ENCODE assay signal across 9 cellular contexts in genomic region chr20:49505518-49505917, GRCh38. TPM values are rescaled to one million over a fixed set of nuclear protein-coding genes. Genes with fewer than 3 reads are reported as not detected.
DNase-seq lines count a peak whose midpoint lies in the region; ATAC-seq and TF ChIP-seq lines count a peak whose summit lies in the region.
"Had no signal": no experiment of that assay in that cellular context is flagged by ENCODE, and none has a peak within 500 bp of the region (broad histone marks: within the 10 kb centered on the region; RNA-seq: fewer than 3 reads in every experiment).

No MANE protein-coding gene starts in this region.

- H3K4me3 ChIP-seq in body of pancreas = no peak overlapping the region
- H3K4me3 ChIP-seq in suprapubic skin = no peak overlapping the region

- H3K36me3 ChIP-seq in body of pancreas (replicated peaks in 1 of 2; ENCODE audit: insufficient read depth in 1 of 2, low read depth in 2 of 2) (no peaks in the 10 kb centered on the region), suprapubic skin (no peaks in the 10 kb centered on the region)

- H3K4me1 ChIP-seq in body of pancreas = no peaks in the 10 kb centered on the region
- peaks cover 7% of the 10 kb centered on the region for H3K4me1 ChIP-seq in suprapubic skin

- H3K27ac ChIP-seq in body of pancreas (no peak overlapping the region), suprapubic skin (no peak overlapping the region)

- H3K9me3 ChIP-seq in body of pancreas (no peaks in the 10 kb centered on the region), suprapubic skin (no peaks in the 10 kb centered on the region)

- ATAC-seq in body of pancreas (no peak), HG03378 (IDR thresholded peaks at IDR 0.05; ENCODE audit: unreplicated experiment) (no peak)
- ATAC-seq: effector memory CD8-positive, alpha-beta T cell had no signal

- intact Hi-C loops in body of pancreas (cut with DNase I) = loop anchor here (10.0 kb wide), 1 partner anchor 171 kb away; no protein-coding TSS in a partner anchor

- TF ChIP-seq EP300 in suprapubic skin (IDR thresholded peaks at IDR 0.05) = no peak

- DNase-seq in DMS79 treated with DMSO at 0.1 percent for 48 hours (lab: John Stamatoyannopoulos, UW) (peak; percentile 67), NCI-H187 treated with DMSO at 0.1 percent for 48 hours (lab: John Stamatoyannopoulos, UW) (peak; percentile 31), body of pancreas (peak in 3 of 4 donors; percentile 25 to 31 (median 31)), middle frontal gyrus (ENCODE audit: extremely low spot score, low spot score) (peak; percentile 34), suprapubic skin (ENCODE audit: low spot score in 2 of 2) (no peak), GM19240 (ENCODE audit: insufficient read length, low spot score) (no peak)
- no peak for DNase-seq in activated CD4-positive, alpha-beta T cell treated with anti-CD3 and anti-CD28 coated beads for 4 hours
- DNase-seq: effector memory CD8-positive, alpha-beta T cell had no signal

- peaks cover 0 to 3% of the 10 kb centered on the region in 2 donors for H3K27me3 ChIP-seq in body of pancreas
- H3K27me3 ChIP-seq in suprapubic skin = peaks cover 12% of the 10 kb centered on the region

- TF ChIP-seq POLR2A in body of pancreas (IDR thresholded peaks at IDR 0.05) (no peak), suprapubic skin (IDR thresholded peaks at IDR 0.05) (no peak)

- WGBS in body of pancreas, 2 donors = 44 to 45% methylated on average over 4 to 8 of the region's 9 CpGs
- 51% methylated on average over 4 of the region's 9 CpGs for WGBS in suprapubic skin

- TF ChIP-seq CTCF in body of pancreas (IDR thresholded peaks at IDR 0.05) = no peak
- no peak for TF ChIP-seq CTCF in suprapubic skin (IDR thresholded peaks at IDR 0.05)

RNA-seq across cellular contexts. Expression of gene KCNB1, which starts 23.1 kb away (rescaled TPM):
- total RNA-seq in body of pancreas (1 to 10 TPM in 1 of 2 donors, under 1 TPM in 1; 0.52 to 3.3 TPM), suprapubic skin (1 to 10 TPM in 3 of 4 donors, under 1 TPM in 1; 0.91 to 4.0 (median 2.3) TPM)

Comparison
In these comparisons a context has a peak if more than half of its experiments do, and no peak if none do; other contexts are left out.
1. DNase-seq: peak in DMS79 treated with DMSO at 0.1 percent for 48 hours (single experiment), NCI-H187 treated with DMSO at 0.1 percent for 48 hours (single experiment), body of pancreas (3 of 4) and middle frontal gyrus (single experiment); none in suprapubic skin (0 of 2), activated CD4-positive, alpha-beta T cell treated with anti-CD3 and anti-CD28 coated beads for 4 hours (0 of 2) and GM19240 (single experiment).